Comparison of ENCODE assay signal across 10 cellular contexts in the genomic region with DNA sequence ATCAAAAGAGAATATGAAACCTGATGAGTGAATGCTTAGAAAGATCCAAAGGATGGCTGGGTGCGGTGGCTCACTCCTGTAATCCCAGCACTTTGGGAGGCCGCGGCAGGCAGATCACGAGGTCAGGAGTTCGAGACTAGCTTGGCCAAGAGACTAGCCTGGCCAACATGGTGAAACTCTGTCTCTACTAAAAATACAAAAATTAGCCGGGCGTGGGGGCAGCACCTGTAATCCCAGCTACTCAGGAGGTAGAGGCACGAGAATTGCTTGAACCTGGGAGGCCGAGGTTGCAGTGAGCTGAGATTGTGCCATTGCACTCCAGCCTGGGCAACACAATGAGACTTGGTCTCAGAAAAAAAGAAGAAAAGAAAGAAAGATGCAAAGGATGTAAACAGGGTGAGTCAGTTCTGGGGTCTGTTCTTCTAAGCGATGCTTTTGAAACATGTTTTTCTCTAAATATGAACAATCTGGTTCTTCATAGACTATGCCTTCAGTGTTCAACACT. TPM values are rescaled to one million over a fixed set of nuclear protein-coding genes. Genes with fewer than 3 reads are reported as not detected.
"Had no signal": no experiment of that assay in that cellular context is flagged by ENCODE, and none has a peak within 500 bp of the region (broad histone marks: within the 10 kb centered on the region; RNA-seq: fewer than 3 reads in every experiment).

No MANE protein-coding gene starts in this region.

RNA-seq across cellular contexts. Expression of a gene that starts 12.1 kb away (rescaled TPM):
- total RNA-seq: natural killer cell, occipital lobe, progenitor cell of endocrine pancreas, renal cortical epithelial cell, right lobe of liver, sigmoid colon, skeletal muscle tissue, suprapubic skin, urinary bladder had no signal
- polyA plus RNA-seq: right cardiac atrium had no signal
